1 cellular context compared by ENCODE assay signal in genomic region chr6:149942461-149942829, GRCh38.
TF ChIP-seq lines count a peak whose summit lies in the region.

No MANE protein-coding gene starts in this region.

TF ChIP-seq in HepG2, 621 proteins besides CTCF, POLR2A, EP300 and RAD21:
- no peak for TF ChIP-seq CHD4 (IDR thresholded peaks at IDR 0.05; ENCODE audit: borderline replicate concordance, low read length)
- TF ChIP-seq, protein P1, sequence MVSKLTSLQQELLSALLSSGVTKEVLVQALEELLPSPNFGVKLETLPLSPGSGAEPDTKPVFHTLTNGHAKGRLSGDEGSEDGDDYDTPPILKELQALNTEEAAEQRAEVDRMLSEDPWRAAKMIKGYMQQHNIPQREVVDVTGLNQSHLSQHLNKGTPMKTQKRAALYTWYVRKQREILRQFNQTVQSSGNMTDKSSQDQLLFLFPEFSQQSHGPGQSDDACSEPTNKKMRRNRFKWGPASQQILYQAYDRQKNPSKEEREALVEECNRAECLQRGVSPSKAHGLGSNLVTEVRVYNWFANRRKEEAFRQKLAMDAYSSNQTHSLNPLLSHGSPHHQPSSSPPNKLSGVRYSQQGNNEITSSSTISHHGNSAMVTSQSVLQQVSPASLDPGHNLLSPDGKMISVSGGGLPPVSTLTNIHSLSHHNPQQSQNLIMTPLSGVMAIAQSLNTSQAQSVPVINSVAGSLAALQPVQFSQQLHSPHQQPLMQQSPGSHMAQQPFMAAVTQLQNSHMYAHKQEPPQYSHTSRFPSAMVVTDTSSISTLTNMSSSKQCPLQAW (CRISPR knock-in tag; IDR thresholded peaks at IDR 0.05): no peak
- TF ChIP-seq, protein P2, sequence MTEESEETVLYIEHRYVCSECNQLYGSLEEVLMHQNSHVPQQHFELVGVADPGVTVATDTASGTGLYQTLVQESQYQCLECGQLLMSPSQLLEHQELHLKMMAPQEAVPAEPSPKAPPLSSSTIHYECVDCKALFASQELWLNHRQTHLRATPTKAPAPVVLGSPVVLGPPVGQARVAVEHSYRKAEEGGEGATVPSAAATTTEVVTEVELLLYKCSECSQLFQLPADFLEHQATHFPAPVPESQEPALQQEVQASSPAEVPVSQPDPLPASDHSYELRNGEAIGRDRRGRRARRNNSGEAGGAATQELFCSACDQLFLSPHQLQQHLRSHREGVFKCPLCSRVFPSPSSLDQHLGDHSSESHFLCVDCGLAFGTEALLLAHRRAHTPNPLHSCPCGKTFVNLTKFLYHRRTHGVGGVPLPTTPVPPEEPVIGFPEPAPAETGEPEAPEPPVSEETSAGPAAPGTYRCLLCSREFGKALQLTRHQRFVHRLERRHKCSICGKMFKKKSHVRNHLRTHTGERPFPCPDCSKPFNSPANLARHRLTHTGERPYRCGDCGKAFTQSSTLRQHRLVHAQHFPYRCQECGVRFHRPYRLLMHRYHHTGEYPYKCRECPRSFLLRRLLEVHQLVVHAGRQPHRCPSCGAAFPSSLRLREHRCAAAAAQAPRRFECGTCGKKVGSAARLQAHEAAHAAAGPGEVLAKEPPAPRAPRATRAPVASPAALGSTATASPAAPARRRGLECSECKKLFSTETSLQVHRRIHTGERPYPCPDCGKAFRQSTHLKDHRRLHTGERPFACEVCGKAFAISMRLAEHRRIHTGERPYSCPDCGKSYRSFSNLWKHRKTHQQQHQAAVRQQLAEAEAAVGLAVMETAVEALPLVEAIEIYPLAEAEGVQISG (CRISPR knock-in tag; IDR thresholded peaks at IDR 0.05): no peak
- TF ChIP-seq ZFP36L2 (CRISPR knock-in tag; IDR thresholded peaks at IDR 0.05): no peak
- TF ChIP-seq, protein P3, sequence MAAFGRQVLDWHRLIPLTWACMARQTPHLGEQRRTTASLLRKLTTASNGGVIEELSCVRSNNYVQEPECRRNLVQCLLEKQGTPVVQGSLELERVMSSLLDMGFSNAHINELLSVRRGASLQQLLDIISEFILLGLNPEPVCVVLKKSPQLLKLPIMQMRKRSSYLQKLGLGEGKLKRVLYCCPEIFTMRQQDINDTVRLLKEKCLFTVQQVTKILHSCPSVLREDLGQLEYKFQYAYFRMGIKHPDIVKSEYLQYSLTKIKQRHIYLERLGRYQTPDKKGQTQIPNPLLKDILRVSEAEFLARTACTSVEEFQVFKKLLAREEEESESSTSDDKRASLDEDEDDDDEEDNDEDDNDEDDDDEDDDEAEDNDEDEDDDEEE (CRISPR knock-in tag; IDR thresholded peaks at IDR 0.05): no peak
- no peak for TF ChIP-seq ZNF607 (CRISPR knock-in tag; IDR thresholded peaks at IDR 0.05; ENCODE audit: borderline replicate concordance)
- TF ChIP-seq ZNF101 (CRISPR knock-in tag; IDR thresholded peaks at IDR 0.05; ENCODE audit: borderline replicate concordance, low read depth): no peak
- no peak for TF ChIP-seq ZNF839 (CRISPR knock-in tag; IDR thresholded peaks at IDR 0.05; ENCODE audit: borderline replicate concordance)
- TF ChIP-seq NFKB2 (CRISPR knock-in tag; IDR thresholded peaks at IDR 0.05; ENCODE audit: borderline replicate concordance): no peak
- TF ChIP-seq HINFP (CRISPR knock-in tag; IDR thresholded peaks at IDR 0.05; ENCODE audit: low read depth): no peak
- TF ChIP-seq ZNF563 (CRISPR knock-in tag; IDR thresholded peaks at IDR 0.05): no peak
- no peak for TF ChIP-seq FOXK1 (CRISPR knock-in tag; IDR thresholded peaks at IDR 0.05; ENCODE audit: borderline replicate concordance, low read depth)
- TF ChIP-seq FOXJ3 (CRISPR knock-in tag; IDR thresholded peaks at IDR 0.05; ENCODE audit: borderline replicate concordance): no peak
- TF ChIP-seq SNAPC5 (CRISPR knock-in tag; IDR thresholded peaks at IDR 0.05; ENCODE audit: borderline replicate concordance): no peak
- TF ChIP-seq, protein P4, sequence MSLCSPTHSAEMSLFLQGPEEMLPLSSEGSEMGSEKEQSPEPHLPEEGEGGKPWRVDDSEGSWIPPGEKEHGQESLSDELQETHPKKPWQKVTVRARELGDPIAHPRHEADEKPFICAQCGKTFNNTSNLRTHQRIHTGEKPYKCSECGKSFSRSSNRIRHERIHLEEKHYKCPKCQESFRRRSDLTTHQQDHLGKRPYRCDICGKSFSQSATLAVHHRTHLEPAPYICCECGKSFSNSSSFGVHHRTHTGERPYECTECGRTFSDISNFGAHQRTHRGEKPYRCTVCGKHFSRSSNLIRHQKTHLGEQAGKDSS (CRISPR knock-in tag; IDR thresholded peaks at IDR 0.05; ENCODE audit: borderline replicate concordance, low read depth): no peak
- no peak for TF ChIP-seq KAT7 (CRISPR knock-in tag; IDR thresholded peaks at IDR 0.05; ENCODE audit: borderline replicate concordance)
- no peak for TF ChIP-seq ZNF232 (CRISPR knock-in tag; IDR thresholded peaks at IDR 0.05; ENCODE audit: borderline replicate concordance)
- no peak for TF ChIP-seq KDM3A (CRISPR knock-in tag; IDR thresholded peaks at IDR 0.05; ENCODE audit: low read depth)
- TF ChIP-seq MYC (CRISPR knock-in tag; IDR thresholded peaks at IDR 0.05; ENCODE audit: borderline replicate concordance): no peak
